ENCODE assay signal across 17 cellular contexts in genomic region chr3:52721742-52722033, GRCh38.
DNase-seq lines count a peak whose midpoint lies in the region; ATAC-seq and TF ChIP-seq lines count a peak whose summit lies in the region.
"Had no signal": no experiment of that assay in that cellular context is flagged by ENCODE, and none has a peak within 500 bp of the region (broad histone marks: within the 10 kb centered on the region; RNA-seq: fewer than 3 reads in every experiment).

No MANE protein-coding gene starts in this region.

- peaks cover 8% of the 10 kb centered on the region for H3F3A ChIP-seq in Loucy (ENCODE audit: low read depth)

- H3K27me3 ChIP-seq in Loucy (ENCODE audit: insufficient read depth, low read length, poor library complexity, severe bottlenecking) (no peaks in the 10 kb centered on the region), neutrophil (no peaks in the 10 kb centered on the region)
- H3K27me3 ChIP-seq: esophagus muscularis mucosa, transverse colon had no signal

- no peaks in the 10 kb centered on the region for H4K20me1 ChIP-seq in Loucy (ENCODE audit: insufficient read depth, low read length, poor library complexity, severe bottlenecking)

- no peaks in the 10 kb centered on the region; the same call in 1 of the 2 replicates for H3K9me3 ChIP-seq in Loucy (ENCODE audit: insufficient read depth, low read depth, low read length)
- H3K9me3 ChIP-seq in neutrophil: no peaks in the 10 kb centered on the region
- H3K9me3 ChIP-seq: esophagus muscularis mucosa, lower lobe of right lung, prostate gland, transverse colon had no signal

- TF ChIP-seq CTCF in Loucy (conservative IDR thresholded peaks at IDR 0.05; ENCODE audit: low read length): no peak
- TF ChIP-seq CTCF in neutrophil (IDR thresholded peaks at IDR 0.05): no peak

- H3K36me3 ChIP-seq in Loucy (ENCODE audit: insufficient read depth, low read length) (no peaks in the 10 kb centered on the region), neutrophil (no peaks in the 10 kb centered on the region)

- H3K4me1 Mint-ChIP-seq in T-helper 1 cell treated with Interleukin-12 subunit alpha and Interleukin-12 subunit beta and Interleukin-4 antibody, amounts not matched to agents 30 μg/mL and 1 μg/mL, for 36 hours (ENCODE audit: low read depth): peaks cover 23% of the 10 kb centered on the region
- H3K4me1 Mint-ChIP-seq: WTC11 had no signal

- peaks cover 11% of the 10 kb centered on the region for H3K36me3 Mint-ChIP-seq in T-helper 1 cell treated with Interleukin-12 subunit alpha and Interleukin-12 subunit beta and Interleukin-4 antibody, amounts not matched to agents 30 μg/mL and 1 μg/mL, for 36 hours (ENCODE audit: low read depth)

- peak overlapping the region; percentile 83 for H3K27ac ChIP-seq in neutrophil
- H3K27ac ChIP-seq: 22Rv1, esophagus muscularis mucosa, prostate gland had no signal

- no peaks in the 10 kb centered on the region for H3K9me2 ChIP-seq in Loucy (replicated peaks; ENCODE audit: low read depth, low read length)

- H3K9ac ChIP-seq in Loucy (ENCODE audit: low read depth, low read length, poor library complexity, severe bottlenecking): peak overlapping the region; percentile 29

- H3K4me2 ChIP-seq in Loucy (ENCODE audit: low read depth, low read length, poor library complexity, severe bottlenecking): peak overlapping the region; percentile 59

- H3K27me3 Mint-ChIP-seq in T-helper 1 cell treated with Interleukin-12 subunit alpha and Interleukin-12 subunit beta and Interleukin-4 antibody, amounts not matched to agents 30 μg/mL and 1 μg/mL, for 36 hours (ENCODE audit: low read depth): no peaks in the 10 kb centered on the region

- no peak overlapping the region for H3K4me3 Mint-ChIP-seq in T-helper 1 cell treated with Interleukin-12 subunit alpha and Interleukin-12 subunit beta and Interleukin-4 antibody, amounts not matched to agents 30 μg/mL and 1 μg/mL, for 36 hours
- H3K4me3 Mint-ChIP-seq: WTC11 had no signal

- ATAC-seq in HG03280 (IDR thresholded peaks at IDR 0.05; ENCODE audit: unreplicated experiment): no peak
- ATAC-seq: HCT116, WTC11 had no signal

- peak overlapping the region; percentile 17 for H3K4me3 ChIP-seq in Loucy (ENCODE audit: low read length, poor library complexity, severe bottlenecking)
- no peak overlapping the region for H3K4me3 ChIP-seq in neutrophil (ENCODE audit: low read depth in 1 of 2, low read length in 1 of 2)
- H3K4me3 ChIP-seq: esophagus muscularis mucosa, lower lobe of right lung, prostate gland, transverse colon had no signal

- no peak for DNase-seq in T-helper 1 cell
- DNase-seq in NCI-H446 treated with DMSO at 0.1 percent for 48 hours (lab: John Stamatoyannopoulos, UW): no peak
- DNase-seq: glutamatergic neuron, lower lobe of right lung, NCI-H1694, NCI-H226, small intestine, transverse colon had no signal

- peaks cover 3% of the 10 kb centered on the region for H3K9me3 Mint-ChIP-seq in T-helper 1 cell treated with Interleukin-12 subunit alpha and Interleukin-12 subunit beta and Interleukin-4 antibody, amounts not matched to agents 30 μg/mL and 1 μg/mL, for 36 hours

- peaks cover 23% of the 10 kb centered on the region for H3K4me1 ChIP-seq in Loucy (ENCODE audit: insufficient read depth, low read length, poor library complexity, severe bottlenecking)
- peaks cover 21 to 25% of the 10 kb centered on the region in 2 experiments for H3K4me1 ChIP-seq in neutrophil (ENCODE audit: control insufficient read depth in 1 of 2, insufficient read depth in 1 of 2, low read depth in 1 of 2, low read length in 1 of 2)
- H3K4me1 ChIP-seq: esophagus muscularis mucosa, prostate gland had no signal

- no peaks in the 10 kb centered on the region for H3K79me2 ChIP-seq in Loucy (ENCODE audit: insufficient read depth, low read length)

- no peak overlapping the region for H2AFZ ChIP-seq in Loucy (ENCODE audit: low read length)

- peak overlapping the region; percentile 90 for H3K27ac Mint-ChIP-seq in T-helper 1 cell treated with Interleukin-12 subunit alpha and Interleukin-12 subunit beta and Interleukin-4 antibody, amounts not matched to agents 30 μg/mL and 1 μg/mL, for 36 hours
